In genomic region chr2:7661532-7661931, GRCh38 we compare ENCODE assay signal across 22 cellular contexts.
"Had no signal": no experiment of that assay in that cellular context is flagged by ENCODE, and none has a peak within 500 bp of the region (broad histone marks: within the 10 kb centered on the region; RNA-seq: fewer than 3 reads in every experiment).

No MANE protein-coding gene starts in this region.

- H3K9me3 Mint-ChIP-seq: activated B cell treated with CpG ODN at 0.5 μM for 24 hours had no signal

- H3K4me1 Mint-ChIP-seq: endodermal cell; stimulated activated memory B cell treated with anti-CD40 and anti-IgM and Interleukin-4, amounts not matched to agents 10 μg/mL and 1 μg/mL and 100 μg/mL, for 72 hours had no signal

- ATAC-seq: activated T-cell treated with anti-CD3 and anti-CD28 coated beads, Interleukin-2, amount 50 U/mL, for 4 hours; foreskin keratinocyte; lower lobe of right lung; naive thymus-derived CD8-positive, alpha-beta T cell; sciatic nerve; stimulated activated memory B cell treated with anti-CD40 and anti-IgM and Interleukin-4, amounts not matched to agents 10 μg/mL and 1 μg/mL and 100 μg/mL, for 72 hours had no signal

- H3K27ac Mint-ChIP-seq: activated B cell treated with CpG ODN at 0.5 μM for 24 hours; endodermal cell; stimulated activated memory B cell treated with anti-CD40 and anti-IgM and Interleukin-4, amounts not matched to agents 10 μg/mL and 1 μg/mL and 100 μg/mL, for 72 hours had no signal

- H3K36me3 Mint-ChIP-seq: stimulated activated memory B cell treated with anti-CD40 and anti-IgM and Interleukin-4, amounts not matched to agents 10 μg/mL and 1 μg/mL and 100 μg/mL, for 72 hours had no signal

- H3K4me3 ChIP-seq: lower lobe of right lung, ovary, smooth muscle cell, thoracic aorta, upper lobe of right lung had no signal

- H3K27ac ChIP-seq: brain microvascular endothelial cell, foreskin keratinocyte, lower lobe of right lung, ovary, thoracic aorta, upper lobe of right lung had no signal

- H3K27me3 Mint-ChIP-seq: naive thymus-derived CD8-positive, alpha-beta T cell had no signal

- H3K9me3 ChIP-seq: lower lobe of right lung, ovary, thoracic aorta, upper lobe of right lung had no signal

- H3K36me3 ChIP-seq: brain microvascular endothelial cell, lower lobe of right lung, ovary, thoracic aorta, upper lobe of right lung had no signal

- H3K4me2 ChIP-seq: smooth muscle cell had no signal

- DNase-seq: activated B cell treated with CpG ODN at 0.5 μM for 24 hours; activated CD4-positive, alpha-beta T cell treated with anti-CD3 and anti-CD28 coated beads for 48 hours; activated CD8-positive, alpha-beta memory T cell treated with anti-CD3 and anti-CD28 coated beads, Interleukin-2, amount 50 U/mL, for 4 hours; activated effector memory CD4-positive, alpha-beta T cell treated with anti-CD3 and anti-CD28 coated beads, Interleukin-2, amount 50 U/mL, for 16 hours; activated naive CD4-positive, alpha-beta T cell treated with anti-CD3 and anti-CD28 coated beads, Interleukin-2, amount 50 U/mL, for 16 hours; activated T-cell treated with anti-CD3 and anti-CD28 coated beads, Interleukin-2, amount 50 U/mL, for 4 hours; aorta; brain microvascular endothelial cell; central memory CD4-positive, alpha-beta T cell; endodermal cell; foreskin keratinocyte; hippocampal formation; islet precursor cell; lower lobe of right lung; naive thymus-derived CD8-positive, alpha-beta T cell; ovary; stimulated activated CD4-positive, alpha-beta T cell treated with anti-CD3 and anti-CD28 coated beads, Interleukin-4, amount 100 ng/mL, for 24 hours; upper lobe of right lung had no signal

- H3K4me1 ChIP-seq: foreskin keratinocyte, lower lobe of right lung, upper lobe of right lung had no signal

- H3K27me3 ChIP-seq: brain microvascular endothelial cell, foreskin keratinocyte, ovary, upper lobe of right lung had no signal

- H3K4me3 Mint-ChIP-seq: activated B cell treated with CpG ODN at 0.5 μM for 24 hours; activated T-cell treated with anti-CD3 and anti-CD28 coated beads, Interleukin-2, amount 50 U/mL, for 4 hours; endodermal cell; naive thymus-derived CD8-positive, alpha-beta T cell; stimulated activated memory B cell treated with anti-CD40 and anti-IgM and Interleukin-4, amounts not matched to agents 10 μg/mL and 1 μg/mL and 100 μg/mL, for 72 hours had no signal
